In genomic region chr5:131224387-131225191, GRCh38 we compare ENCODE assay signal across 8 cellular contexts. TPM values are rescaled to one million over a fixed set of nuclear protein-coding genes. Genes with fewer than 3 reads are reported as not detected.
DNase-seq lines count a peak whose midpoint lies in the region; ATAC-seq and TF ChIP-seq lines count a peak whose summit lies in the region.

No MANE protein-coding gene starts in this region.

- H3K27me3 ChIP-seq in gastrocnemius medialis, result no peaks in the 10 kb centered on the region

- TF ChIP-seq CTCF in activated B cell treated with CpG ODN at 0.5 μM for 24 hours (IDR thresholded peaks at IDR 0.05) (no peak), gastrocnemius medialis (IDR thresholded peaks at IDR 0.05 in 4 of 5, conservative IDR thresholded peaks at IDR 0.05 in 1 of 5) (no peak)

- no peaks in the 10 kb centered on the region for H3K27me3 Mint-ChIP-seq in activated naive CD4-positive, alpha-beta T cell treated with anti-CD3 and anti-CD28 coated beads for 36 hours (ENCODE audit: low read depth)
- no peaks in the 10 kb centered on the region for H3K27me3 Mint-ChIP-seq in activated B cell treated with CpG ODN at 0.5 μM for 24 hours

- no peak overlapping the region for H3K27ac Mint-ChIP-seq in activated naive CD4-positive, alpha-beta T cell treated with anti-CD3 and anti-CD28 coated beads for 36 hours
- no peak overlapping the region for H3K27ac Mint-ChIP-seq in activated B cell treated with CpG ODN at 0.5 μM for 24 hours

- peak; percentile 30 for DNase-seq in activated naive CD4-positive, alpha-beta T cell treated with anti-CD3 and anti-CD28 coated beads for 36 hours
- DNase-seq in activated naive CD4-positive, alpha-beta T cell treated with Interleukin-2 at 50 U/mL for 16 hours, result no peak
- DNase-seq in activated B cell treated with CpG ODN at 0.5 μM for 24 hours, result peak; percentile 33
- peak; percentile 4 to 34 for DNase-seq in gastrocnemius medialis
- DNase-seq in HEK293T (ENCODE audit: extremely low spot score), result no peak
- DNase-seq in hepatic stellate cell (ENCODE audit: low spot score), result no peak
- DNase-seq in AG08395 (ENCODE audit: low spot score), result no peak

- no peaks in the 10 kb centered on the region for H3K36me3 ChIP-seq in gastrocnemius medialis

- CTCF ChIA-PET in activated naive CD4-positive, alpha-beta T cell treated with anti-CD3 and anti-CD28 coated beads for 36 hours (lab: Charles Lee), result interaction anchor here (0.6 kb wide), 1 partner anchor 8 kb away, joined by 3 read pairs; no protein-coding TSS in a partner anchor
- CTCF ChIA-PET in activated B cell treated with CpG ODN at 0.5 μM for 24 hours (lab: Charles Lee), result interaction anchor here (0.8 to 0.9 kb wide), 5 partner anchors 11 to 157 kb away, joined by 3 to 4 read pairs (median 3); partner anchors contain the start of gene CDC42SE2
- CTCF ChIA-PET in HEK293T (lab: Yijun Ruan, JAX), result interaction anchor here (0.5 to 0.6 kb wide), 2 partner anchors 36 to 42 kb away, joined by 3 to 5 read pairs; no protein-coding TSS in a partner anchor

- POLR2A ChIA-PET in activated B cell treated with CpG ODN at 0.5 μM for 24 hours (lab: Charles Lee) (interaction anchor here (0.7 to 6.1 kb wide), 17 partner anchors 10 to 158 kb away, joined by 3 to 71 read pairs (median 5); partner anchors contain the start of genes CDC42SE2 and HINT1), HEK293T (lab: Yijun Ruan, JAX) (no interaction called here)

- H3K4me1 Mint-ChIP-seq in activated naive CD4-positive, alpha-beta T cell treated with anti-CD3 and anti-CD28 coated beads for 36 hours (ENCODE audit: low read depth), result peaks cover 27% of the 10 kb centered on the region
- H3K4me1 Mint-ChIP-seq in activated B cell treated with CpG ODN at 0.5 μM for 24 hours, result peaks cover 27% of the 10 kb centered on the region

- no peak for TF ChIP-seq POLR2A in gastrocnemius medialis (IDR thresholded peaks at IDR 0.05)

- no peak overlapping the region for H3K4me3 Mint-ChIP-seq in activated naive CD4-positive, alpha-beta T cell treated with anti-CD3 and anti-CD28 coated beads for 36 hours
- H3K4me3 Mint-ChIP-seq in activated B cell treated with CpG ODN at 0.5 μM for 24 hours, result no peak overlapping the region

- intact Hi-C loops in activated naive CD4-positive, alpha-beta T cell treated with anti-CD3 and anti-CD28 coated beads for 36 hours (cut with micrococcal nuclease), result loop anchor here (1.0 kb wide), 3 partner anchors 15 to 30 kb away; no protein-coding TSS in a partner anchor
- intact Hi-C loops in activated B cell treated with CpG ODN at 0.5 μM for 24 hours (cut with micrococcal nuclease) (loop anchor here (1.0 to 2.0 kb wide), 4 partner anchors 12 to 54 kb away; partner anchors contain the start of gene LYRM7), gastrocnemius medialis (cut with DNase I; ENCODE audit: low total_unique reads) (no loop called here)

- H3K9me3 Mint-ChIP-seq in activated naive CD4-positive, alpha-beta T cell treated with anti-CD3 and anti-CD28 coated beads for 36 hours, result no peaks in the 10 kb centered on the region
- no peaks in the 10 kb centered on the region for H3K9me3 Mint-ChIP-seq in activated B cell treated with CpG ODN at 0.5 μM for 24 hours

- peak; percentile 83 for ATAC-seq in HG03039 (IDR thresholded peaks at IDR 0.05; ENCODE audit: unreplicated experiment)
- peak; percentile 84 for ATAC-seq in activated B cell treated with CpG ODN at 0.5 μM for 24 hours (ENCODE audit: low read depth)
- ATAC-seq in gastrocnemius medialis, result no peak

- H3K9me3 ChIP-seq in gastrocnemius medialis, result no peaks in the 10 kb centered on the region

- H3K36me3 Mint-ChIP-seq in activated naive CD4-positive, alpha-beta T cell treated with anti-CD3 and anti-CD28 coated beads for 36 hours (ENCODE audit: low read depth), result no peaks in the 10 kb centered on the region
- peaks cover 22% of the 10 kb centered on the region for H3K36me3 Mint-ChIP-seq in activated B cell treated with CpG ODN at 0.5 μM for 24 hours (ENCODE audit: low read depth)

- H3K27ac ChIP-seq in gastrocnemius medialis, result no peak overlapping the region

- in situ Hi-C loops in gastrocnemius medialis (cut with MboI; ENCODE audit: low sequenced_read_pairs in 4 of 4), result no loop called here

- no peaks in the 10 kb centered on the region for H3K4me1 ChIP-seq in gastrocnemius medialis

- H3K4me3 ChIP-seq in gastrocnemius medialis, result no peak overlapping the region

TF ChIP-seq in HEK293T, 16 proteins besides CTCF, POLR2A, EP300 and RAD21:
- no peak for TF ChIP-seq FOXA1 (IDR thresholded peaks at IDR 0.05)

RNA-seq across cellular contexts. Expression of gene CDC42SE2, which starts 39.3 kb away (rescaled TPM):
- total RNA-seq in activated naive CD4-positive, alpha-beta T cell treated with anti-CD3 and anti-CD28 coated beads for 36 hours, result 100 to 1,000 TPM; 106 to 108 TPM
- total RNA-seq in activated B cell treated with CpG ODN at 0.5 μM for 24 hours (114 and 122 TPM in 2 replicates), gastrocnemius medialis (10 to 100 TPM; 23.9 to 29.6 (median 26.4) TPM)

RNA-seq across cellular contexts. Expression of gene LYRM7, which starts 53.8 kb away (rescaled TPM):
- 10 to 100 TPM; 14.6 to 15.0 TPM for total RNA-seq in activated naive CD4-positive, alpha-beta T cell treated with anti-CD3 and anti-CD28 coated beads for 36 hours
- 11.9 and 13.1 TPM in 2 replicates for total RNA-seq in activated B cell treated with CpG ODN at 0.5 μM for 24 hours
- total RNA-seq in gastrocnemius medialis, result 10 to 100 TPM in 3 of 4 donors, 1 to 10 TPM in 1; 9.8 to 38.8 (median 14.7) TPM

RNA-seq across cellular contexts. Expression of gene HINT1, which starts 59.5 kb away (rescaled TPM):
- total RNA-seq in activated naive CD4-positive, alpha-beta T cell treated with anti-CD3 and anti-CD28 coated beads for 36 hours, result 100 to 1,000 TPM; 372 to 379 TPM
- 201 and 212 TPM in 2 replicates for total RNA-seq in activated B cell treated with CpG ODN at 0.5 μM for 24 hours
- total RNA-seq in gastrocnemius medialis, result 100 to 1,000 TPM; 177 to 325 (median 232) TPM

Comparison
In these comparisons a context has a peak if more than half of its experiments do, and no peak if none do; other contexts are left out.
1. DNase-seq: peak in activated naive CD4-positive, alpha-beta T cell treated with anti-CD3 and anti-CD28 coated beads for 36 hours (single experiment), activated B cell treated with CpG ODN at 0.5 μM for 24 hours (single experiment) and gastrocnemius medialis (2 of 2); none in activated naive CD4-positive, alpha-beta T cell treated with Interleukin-2 at 50 U/mL for 16 hours (single experiment), HEK293T (single experiment), hepatic stellate cell (single experiment) and AG08395 (single experiment).
2. ATAC-seq: peak in HG03039 (single experiment) and activated B cell treated with CpG ODN at 0.5 μM for 24 hours (single experiment); none in gastrocnemius medialis (0 of 2).